Comparison of ENCODE assay signal across 20 cellular contexts in the genomic region with DNA sequence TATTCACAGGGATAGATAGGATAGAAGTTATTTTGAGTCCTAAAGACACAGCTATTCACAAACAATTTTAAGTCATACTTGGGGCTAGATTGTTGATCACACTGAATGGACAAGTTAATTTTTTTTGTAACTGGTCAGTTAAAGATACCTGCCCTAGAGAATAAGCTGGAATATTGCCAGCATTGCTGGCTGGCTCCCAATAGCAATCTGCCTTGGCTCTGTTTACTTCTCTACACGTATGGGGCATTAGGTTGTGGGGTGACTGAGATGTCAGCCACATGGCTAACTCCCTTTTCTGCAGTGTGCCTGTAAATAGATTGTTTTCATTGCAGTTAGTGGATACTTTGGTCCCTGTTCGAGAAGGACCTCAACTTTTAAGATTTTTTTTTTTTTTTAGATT.
DNase-seq lines count a peak whose midpoint lies in the region; ATAC-seq lines count a peak whose summit lies in the region.
"Had no signal": no experiment of that assay in that cellular context is flagged by ENCODE, and none has a peak within 500 bp of the region (broad histone marks: within the 10 kb centered on the region; RNA-seq: fewer than 3 reads in every experiment).

No MANE protein-coding gene starts in this region.

- H3K9me3 ChIP-seq in naive thymus-derived CD4-positive, alpha-beta T cell (ENCODE audit: control insufficient read depth in 2 of 3, low read length in 3 of 3) = no peaks in the 10 kb centered on the region
- H3K9me3 ChIP-seq: Caco-2, SJCRH30 had no signal

- DNase-seq in NCI-H345 (lab: John Stamatoyannopoulos, UW) (peak; percentile 15), NCI-H345 treated with DMSO at 0.1 percent for 48 hours (lab: John Stamatoyannopoulos, UW; ENCODE audit: unreplicated experiment) (no peak), NCI-H1092 treated with DMSO at 0.1 percent for 48 hours (lab: John Stamatoyannopoulos, UW) (peak; percentile 59), SHP77 treated with DMSO at 0.1 percent for 48 hours (lab: John Stamatoyannopoulos, UW) (peak; percentile 14), substantia nigra (lab: John Stamatoyannopoulos, UW) (no peak), NCI-H1417 treated with DMSO at 0.1 percent for 48 hours (lab: John Stamatoyannopoulos, UW) (no peak)
- no peak for DNase-seq in naive thymus-derived CD4-positive, alpha-beta T cell
- DNase-seq: Caco-2; CD4-positive, CD25-positive, alpha-beta regulatory T cell; DMS79 treated with DMSO at 0.1 percent for 48 hours; Kasumi-1; NCI-H1694; NCI-H2171; NCI-H446; NCI-H526; NK-92 treated with Interleukin-12 subunit alpha and Interleukin-12 subunit beta, amount 100 ng/mL, for 24 hours; SJCRH30; T-cell had no signal

- POLR2A ChIA-PET in naive thymus-derived CD4-positive, alpha-beta T cell (lab: Charles Lee) = no interaction called here

- no peak overlapping the region for H3K27ac ChIP-seq in substantia nigra (ENCODE audit: low read depth, low read length, poor library complexity, severe bottlenecking)
- H3K27ac ChIP-seq in naive thymus-derived CD4-positive, alpha-beta T cell (ENCODE audit: low read depth, low read length) = no peak overlapping the region
- H3K27ac ChIP-seq: SJCRH30 had no signal

- H3K27ac Mint-ChIP-seq in naive thymus-derived CD4-positive, alpha-beta T cell = no peak overlapping the region
- H3K27ac Mint-ChIP-seq: CD4-positive, CD25-positive, alpha-beta regulatory T cell; T-cell; T-helper 2 cell treated with Interferon-gamma antibody and Interleukin-4, amounts not matched to agents 5 μg/mL and 100 μg/mL, for 36 hours had no signal

- no peak overlapping the region for H3K4me3 ChIP-seq in naive thymus-derived CD4-positive, alpha-beta T cell (ENCODE audit: low read length)
- H3K4me3 ChIP-seq: SJCRH30 had no signal

- CTCF ChIA-PET in naive thymus-derived CD4-positive, alpha-beta T cell (lab: Charles Lee) = no interaction called here

- no peaks in the 10 kb centered on the region for H3K4me1 Mint-ChIP-seq in naive thymus-derived CD4-positive, alpha-beta T cell
- H3K4me1 Mint-ChIP-seq: CD4-positive, CD25-positive, alpha-beta regulatory T cell; T-cell had no signal

- peaks cover 0 to 15% (median 0%) of the 10 kb centered on the region in 11 donors for H3K9me3 Mint-ChIP-seq in naive thymus-derived CD4-positive, alpha-beta T cell

- H3K36me3 ChIP-seq in naive thymus-derived CD4-positive, alpha-beta T cell (ENCODE audit: control insufficient read depth in 2 of 3, insufficient read depth in 3 of 3, low read length in 3 of 3) = no peaks in the 10 kb centered on the region
- H3K36me3 ChIP-seq: SJCRH30 had no signal

- H3K27me3 Mint-ChIP-seq in naive thymus-derived CD4-positive, alpha-beta T cell = no peaks in the 10 kb centered on the region
- H3K27me3 Mint-ChIP-seq: CD4-positive, CD25-positive, alpha-beta regulatory T cell; T-cell had no signal

- H3K36me3 Mint-ChIP-seq in naive thymus-derived CD4-positive, alpha-beta T cell = peaks cover 0 to 5% (median 0%) of the 10 kb centered on the region in 5 donors
- H3K36me3 Mint-ChIP-seq: CD4-positive, CD25-positive, alpha-beta regulatory T cell; T-cell had no signal

- intact Hi-C loops in naive thymus-derived CD4-positive, alpha-beta T cell (cut with micrococcal nuclease) = no loop called here

- no peaks in the 10 kb centered on the region for H3K27me3 ChIP-seq in naive thymus-derived CD4-positive, alpha-beta T cell (ENCODE audit: control insufficient read depth in 2 of 2, insufficient read depth in 2 of 2, low read length in 2 of 2)
- H3K27me3 ChIP-seq: SJCRH30 had no signal

- no peaks in the 10 kb centered on the region for H3K4me1 ChIP-seq in naive thymus-derived CD4-positive, alpha-beta T cell (ENCODE audit: control insufficient read depth in 2 of 2, insufficient read depth in 2 of 2, low read length in 2 of 2)

- no peak overlapping the region for H3K4me3 Mint-ChIP-seq in naive thymus-derived CD4-positive, alpha-beta T cell
- H3K4me3 Mint-ChIP-seq: CD4-positive, CD25-positive, alpha-beta regulatory T cell; T-cell; T-helper 2 cell treated with Interferon-gamma antibody and Interleukin-4, amounts not matched to agents 5 μg/mL and 100 μg/mL, for 36 hours had no signal

- no peak for ATAC-seq in naive thymus-derived CD4-positive, alpha-beta T cell
- ATAC-seq: Panc1, T-cell had no signal

Comparison
In these comparisons a context has a peak if more than half of its experiments do, and no peak if none do; other contexts are left out.
1. DNase-seq: peak in NCI-H345 (single experiment), NCI-H1092 treated with DMSO at 0.1 percent for 48 hours (single experiment) and SHP77 treated with DMSO at 0.1 percent for 48 hours (single experiment); none in NCI-H345 treated with DMSO at 0.1 percent for 48 hours (single experiment), substantia nigra (0 of 49), NCI-H1417 treated with DMSO at 0.1 percent for 48 hours (single experiment) and naive thymus-derived CD4-positive, alpha-beta T cell (0 of 9).